In the genomic region with DNA sequence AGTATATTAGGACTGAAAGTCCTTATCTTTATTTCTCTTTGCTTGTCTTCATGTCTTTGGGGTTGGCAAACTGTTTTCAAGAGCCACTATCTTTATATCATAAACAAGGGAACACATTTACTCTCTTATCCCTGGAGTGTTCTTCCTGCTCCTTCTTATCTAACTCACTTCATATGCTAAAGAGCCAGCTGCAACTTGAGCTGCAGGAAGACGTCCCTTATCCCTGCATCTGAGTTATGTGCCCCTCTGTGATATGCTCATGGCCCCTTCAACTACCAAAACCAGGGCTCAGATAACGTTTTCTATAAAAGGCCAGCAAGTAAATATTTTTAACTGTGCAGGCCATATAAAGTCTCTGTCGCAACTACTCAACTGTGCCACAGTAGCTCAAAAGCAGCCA, we compare ENCODE assay signal across 25 cellular contexts.
"Had no signal": no experiment of that assay in that cellular context is flagged by ENCODE, and none has a peak within 500 bp of the region (broad histone marks: within the 10 kb centered on the region; RNA-seq: fewer than 3 reads in every experiment).

No MANE protein-coding gene starts in this region.

- H3K4me1 ChIP-seq: adrenal gland had no signal

- H3K4me3 ChIP-seq: adrenal gland had no signal

- H3K9ac ChIP-seq: SK-N-SH had no signal

- H3K4me2 ChIP-seq: SK-N-SH had no signal

- H3K36me3 ChIP-seq: adrenal gland, WERI-Rb-1 had no signal

- H3K36me3 Mint-ChIP-seq: activated naive CD8-positive, alpha-beta T cell treated with anti-CD3 and anti-CD28 coated beads, Interleukin-2, amount 10 ng/mL, durations not matched to agents 7 days and 5 days had no signal

- H3K27me3 Mint-ChIP-seq: activated naive CD8-positive, alpha-beta T cell treated with anti-CD3 and anti-CD28 coated beads, Interleukin-2, amount 10 ng/mL, durations not matched to agents 7 days and 5 days had no signal

- H3K27ac ChIP-seq: adrenal gland, WERI-Rb-1 had no signal

- ATAC-seq: activated CD4-positive, CD25-positive, alpha-beta regulatory T cell treated with anti-CD3 and anti-CD28 coated beads, Interleukin-2, amount 50 U/mL, for 24 hours; activated CD8-positive, alpha-beta T cell treated with anti-CD3 and anti-CD28 coated beads, Interleukin-2, amount 10 ng/mL, durations not matched to agents 7 days and 5 days; Panc1; Right ventricle myocardium inferior had no signal

- H3K4me1 Mint-ChIP-seq: activated naive CD8-positive, alpha-beta T cell treated with anti-CD3 and anti-CD28 coated beads, Interleukin-2, amount 10 ng/mL, durations not matched to agents 7 days and 5 days had no signal

- H3K27ac Mint-ChIP-seq: activated CD8-positive, alpha-beta T cell treated with anti-CD3 and anti-CD28 coated beads, Interleukin-2, amount 10 ng/mL, durations not matched to agents 7 days and 5 days; activated naive CD8-positive, alpha-beta T cell treated with anti-CD3 and anti-CD28 coated beads, Interleukin-2, amount 10 ng/mL, durations not matched to agents 7 days and 5 days had no signal

- H3K9me3 ChIP-seq: adrenal gland, SK-N-SH had no signal

- H3K4me3 Mint-ChIP-seq: activated CD8-positive, alpha-beta T cell treated with anti-CD3 and anti-CD28 coated beads, Interleukin-2, amount 10 ng/mL, durations not matched to agents 7 days and 5 days; activated naive CD8-positive, alpha-beta T cell treated with anti-CD3 and anti-CD28 coated beads, Interleukin-2, amount 10 ng/mL, durations not matched to agents 7 days and 5 days had no signal

- DNase-seq: activated CD4-positive, alpha-beta T cell treated with anti-CD3 and anti-CD28 coated beads for 48 hours; activated CD4-positive, alpha-beta T cell treated with anti-CD3 and anti-CD28 coated beads, Interleukin-2, amount 50 U/mL, for 4 hours; activated CD8-positive, alpha-beta memory T cell treated with anti-CD3 and anti-CD28 coated beads, Interleukin-2, amount 50 U/mL, for 48 hours; activated CD8-positive, alpha-beta T cell treated with anti-CD3 and anti-CD28 coated beads, Interleukin-2, amount 10 ng/mL, durations not matched to agents 7 days and 5 days; activated naive CD4-positive, alpha-beta T cell treated with anti-CD3 and anti-CD28 coated beads, Interleukin-2, amount 50 U/mL, for 16 hours; activated naive CD8-positive, alpha-beta T cell treated with anti-CD3 and anti-CD28 coated beads, Interleukin-2, amount 10 ng/mL, durations not matched to agents 7 days and 5 days; activated T-cell treated with anti-CD3 and anti-CD28 coated beads, Interleukin-2, amount 50 U/mL, for 1 hour; adrenal gland; anterior cingulate cortex; cerebellar nuclear complex; MM.1S; NCI-H1105 treated with DMSO at 0.1 percent for 48 hours; NCI-H146; NCI-H187 treated with DMSO at 0.1 percent for 48 hours; NCI-H2081 treated with DMSO at 0.1 percent for 48 hours; NCI-H2171 treated with DMSO at 0.1 percent for 48 hours; NCI-H226; NCI-H526 treated with DMSO at 0.1 percent for 48 hours; NCI-H82; RPMI8226; SK-N-SH; WERI-Rb-1 had no signal

- H3K27me3 ChIP-seq: adrenal gland had no signal
